Comparison of ENCODE assay signal across 16 cellular contexts in genomic region chr22:27625769-27626674, GRCh38.
A peak's percentile ranks its signal among the peaks of the same experiment; 100 is the strongest.
DNase-seq lines count a peak whose midpoint lies in the region; ATAC-seq, FAIRE-seq and TF ChIP-seq lines count a peak whose summit lies in the region.
"Had no signal": no experiment of that assay in that cellular context is flagged by ENCODE, and none has a peak within 500 bp of the region (broad histone marks: within the 10 kb centered on the region; RNA-seq: fewer than 3 reads in every experiment).

No MANE protein-coding gene starts in this region.

- H3K4me3 ChIP-seq in HEK293 (ENCODE audit: low read depth, low read length) (no peak overlapping the region), upper lobe of right lung (no peak overlapping the region)
- H3K4me3 ChIP-seq: HAP-1 had no signal

- ATAC-seq in WTC11 (no peak), GM18861 (IDR thresholded peaks at IDR 0.05; ENCODE audit: unreplicated experiment) (no peak), upper lobe of right lung (no peak)
- no peak for ATAC-seq in activated naive CD8-positive, alpha-beta T cell treated with anti-CD3 and anti-CD28 coated beads, Interleukin-2, amount 50 U/mL, for 24 hours
- ATAC-seq: Panc1, SK-N-SH treated with all-trans-retinoic acid at 6 μM for 48 hours had no signal

- TF ChIP-seq CTCF in HEK293 (tag by site-specific recombination; IDR thresholded peaks at IDR 0.05) (no peak), WTC11 (IDR thresholded peaks at IDR 0.05) (no peak), upper lobe of right lung (IDR thresholded peaks at IDR 0.05) (no peak)

- no peak overlapping the region for H3K27ac Mint-ChIP-seq in WTC11
- H3K27ac Mint-ChIP-seq in activated naive CD8-positive, alpha-beta T cell treated with anti-CD3 and anti-CD28 coated beads, Interleukin-2, amount 50 U/mL, for 24 hours: no peak overlapping the region

- H3K27me3 Mint-ChIP-seq in WTC11 (ENCODE audit: low read depth): no peaks in the 10 kb centered on the region; the same call in 1 of the 2 replicates
- peaks cover 2% of the 10 kb centered on the region for H3K27me3 Mint-ChIP-seq in activated naive CD8-positive, alpha-beta T cell treated with anti-CD3 and anti-CD28 coated beads, Interleukin-2, amount 50 U/mL, for 24 hours

- intact Hi-C loops in upper lobe of right lung (cut with DNase I): no loop called here

- POLR2A ChIA-PET in HEK293 (lab: Yijun Ruan, JAX): no interaction called here
- POLR2A ChIA-PET in WTC11 (lab: Charles Lee): no interaction called here

- peaks cover 2% of the 10 kb centered on the region; the same call in 1 of the 2 replicates for H3K36me3 Mint-ChIP-seq in WTC11
- H3K36me3 Mint-ChIP-seq in activated naive CD8-positive, alpha-beta T cell treated with anti-CD3 and anti-CD28 coated beads, Interleukin-2, amount 50 U/mL, for 24 hours (ENCODE audit: low read depth): no peaks in the 10 kb centered on the region

- peaks cover 3% of the 10 kb centered on the region for H3K9me3 Mint-ChIP-seq in WTC11
- no peaks in the 10 kb centered on the region for H3K9me3 Mint-ChIP-seq in activated naive CD8-positive, alpha-beta T cell treated with anti-CD3 and anti-CD28 coated beads, Interleukin-2, amount 50 U/mL, for 24 hours

- H3K27ac ChIP-seq in HEK293 (ENCODE audit: extremely low read depth, low read depth, low read length) (no peak overlapping the region), upper lobe of right lung (no peak overlapping the region)
- H3K27ac ChIP-seq: C4-2B had no signal

- H3K36me3 ChIP-seq in HEK293 (ENCODE audit: control insufficient read depth in 2 of 2, insufficient read depth in 1 of 2, low read length in 2 of 2) (no peaks in the 10 kb centered on the region), upper lobe of right lung (no peaks in the 10 kb centered on the region)
- H3K36me3 ChIP-seq: HAP-1 had no signal

- no peak overlapping the region for H3K4me3 Mint-ChIP-seq in WTC11
- no peak overlapping the region for H3K4me3 Mint-ChIP-seq in activated naive CD8-positive, alpha-beta T cell treated with anti-CD3 and anti-CD28 coated beads, Interleukin-2, amount 50 U/mL, for 24 hours

- DNase-seq in WTC11 (ENCODE audit: low spot score) (no peak), myocyte (ENCODE audit: low read depth) (peak; percentile 36), urothelium cell line (ENCODE audit: low spot score) (peak; percentile 75), upper lobe of right lung (no peak)
- no peak for DNase-seq in activated naive CD8-positive, alpha-beta T cell treated with anti-CD3 and anti-CD28 coated beads, Interleukin-2, amount 50 U/mL, for 24 hours
- DNase-seq: KBM-7, NCI-H1436, NCI-H2029 treated with DMSO at 0.1 percent for 48 hours, NCI-H524 treated with DMSO at 0.1 percent for 48 hours, Right ventricle myocardium superior had no signal

- CTCF ChIA-PET in HEK293 (lab: Yijun Ruan, JAX): interaction anchor here (0.6 to 1.0 kb wide), 2 partner anchors 153 to 885 kb away, joined by 3 to 4 read pairs; no protein-coding TSS in a partner anchor
- CTCF ChIA-PET in WTC11 (lab: Charles Lee): interaction anchor here (0.7 to 2.0 kb wide), 4 partner anchors 9 to 209 kb away, joined by 3 to 5 read pairs (median 4); no protein-coding TSS in a partner anchor

- H3K27me3 ChIP-seq in upper lobe of right lung: no peaks in the 10 kb centered on the region

- no peak for FAIRE-seq in urothelium cell line (lab: Jason Lieb, UNC)

- H3K4me1 ChIP-seq in HEK293 (ENCODE audit: control insufficient read depth, insufficient read depth, low read length): no peaks in the 10 kb centered on the region
- no peaks in the 10 kb centered on the region for H3K4me1 ChIP-seq in upper lobe of right lung
- H3K4me1 ChIP-seq: HAP-1 had no signal

- H3K9me3 ChIP-seq in HEK293 (ENCODE audit: control insufficient read depth, insufficient read depth, low read depth, low read length) (no peaks in the 10 kb centered on the region), upper lobe of right lung (no peaks in the 10 kb centered on the region)
- H3K9me3 ChIP-seq: HAP-1 had no signal

- H3K4me1 Mint-ChIP-seq in WTC11: peaks cover 29% of the 10 kb centered on the region
- no peaks in the 10 kb centered on the region for H3K4me1 Mint-ChIP-seq in activated naive CD8-positive, alpha-beta T cell treated with anti-CD3 and anti-CD28 coated beads, Interleukin-2, amount 50 U/mL, for 24 hours

TF ChIP-seq in HEK293, 187 proteins besides CTCF, POLR2A, EP300 and RAD21:
- TF ChIP-seq ZNF121 (tag by site-specific recombination; IDR thresholded peaks at IDR 0.05): peak; percentile 78; the same call in 1 of the 2 replicates
- TF ChIP-seq SETDB1 (IDR thresholded peaks at IDR 0.05; ENCODE audit: insufficient read length, low read length): peak; percentile 14
- TF ChIP-seq ZNF423 (tag by site-specific recombination; IDR thresholded peaks at IDR 0.05): no peak

TF ChIP-seq in WTC11, 78 proteins besides CTCF, POLR2A, EP300 and RAD21:
- TF ChIP-seq E2F4 (CRISPR knock-in tag; IDR thresholded peaks at IDR 0.05; ENCODE audit: borderline replicate concordance, low read depth) (no peak), ATF1 (CRISPR knock-in tag; IDR thresholded peaks at IDR 0.05) (no peak), ZNF121 (CRISPR knock-in tag; IDR thresholded peaks at IDR 0.05) (peak; percentile 78), JAZF1 (CRISPR knock-in tag; IDR thresholded peaks at IDR 0.05) (no peak)

Comparison
In these comparisons a context has a peak if more than half of its experiments do, and no peak if none do; other contexts are left out.
1. DNase-seq: peak in myocyte (single experiment) and urothelium cell line (single experiment); none in WTC11 (single experiment), activated naive CD8-positive, alpha-beta T cell treated with anti-CD3 and anti-CD28 coated beads, Interleukin-2, amount 50 U/mL, for 24 hours (single experiment) and upper lobe of right lung (single experiment).
2. Of the 8 proteins assayed by ChIP-seq in both HEK293 and WTC11: peak only in HEK293: none; only in WTC11: none; in both: ZNF121; in neither: 7.